ENCODE assay signal across 8 cellular contexts in genomic region chr11:206516-207212, GRCh38. TPM values are rescaled to one million over a fixed set of nuclear protein-coding genes. Genes with fewer than 3 reads are reported as not detected.
A peak's percentile ranks its signal among the peaks of the same experiment; 100 is the strongest.
DNase-seq lines count a peak whose midpoint lies in the region; ATAC-seq and TF ChIP-seq lines count a peak whose summit lies in the region.

No MANE protein-coding gene starts in this region.

- peak; percentile 4 for ATAC-seq in GM19467 (IDR thresholded peaks at IDR 0.05; ENCODE audit: unreplicated experiment)
- ATAC-seq in lower lobe of right lung, result peak; percentile 29 to 42
- peak; percentile 0 for ATAC-seq in upper lobe of right lung
- ATAC-seq in GM21381 (IDR thresholded peaks at IDR 0.05; ENCODE audit: unreplicated experiment), result no peak

- peaks cover 26% of the 10 kb centered on the region for H3K4me1 ChIP-seq in OCI-LY1 (ENCODE audit: insufficient read depth, low read length, severe bottlenecking)
- H3K4me1 ChIP-seq in lower lobe of right lung, result peaks cover 56% of the 10 kb centered on the region
- H3K4me1 ChIP-seq in upper lobe of right lung, result peaks cover 35% of the 10 kb centered on the region

- no peaks in the 10 kb centered on the region for H3K9me2 ChIP-seq in OCI-LY1 (ENCODE audit: low read depth, low read length)

- H3K9me3 ChIP-seq in OCI-LY1 (ENCODE audit: low read length) (no peaks in the 10 kb centered on the region), lower lobe of right lung (no peaks in the 10 kb centered on the region), upper lobe of right lung (no peaks in the 10 kb centered on the region)

- H3K9ac ChIP-seq in OCI-LY1 (ENCODE audit: low read length), result peak overlapping the region; percentile 90

- H3K36me3 ChIP-seq in OCI-LY1 (ENCODE audit: insufficient read depth, low read length) (peaks cover 52% of the 10 kb centered on the region), lower lobe of right lung (peaks cover 58% of the 10 kb centered on the region), upper lobe of right lung (peaks cover 47% of the 10 kb centered on the region)

- TF ChIP-seq CTCF in OCI-LY1 (IDR thresholded peaks at IDR 0.05; ENCODE audit: low read length) (no peak), lower lobe of right lung (IDR thresholded peaks at IDR 0.05) (no peak), upper lobe of right lung (IDR thresholded peaks at IDR 0.05) (no peak)

- H2AFZ ChIP-seq in OCI-LY1 (ENCODE audit: low read length), result no peak overlapping the region

- intact Hi-C loops in lower lobe of right lung (cut with DNase I) (no loop called here), upper lobe of right lung (cut with DNase I) (no loop called here)

- H3K4me3 ChIP-seq in OCI-LY1 (ENCODE audit: low read depth, low read length, poor library complexity, severe bottlenecking), result peak overlapping the region; percentile 70
- H3K4me3 ChIP-seq in lower lobe of right lung, result peak overlapping the region; percentile 74
- peak overlapping the region; percentile 88 for H3K4me3 ChIP-seq in upper lobe of right lung

- no peaks in the 10 kb centered on the region for H4K20me1 ChIP-seq in OCI-LY1 (ENCODE audit: insufficient read depth, low read length)

- H3K79me2 ChIP-seq in OCI-LY1 (ENCODE audit: insufficient read depth, low read length), result no peaks in the 10 kb centered on the region

- no peaks in the 10 kb centered on the region for H3F3A ChIP-seq in OCI-LY1 (ENCODE audit: insufficient read depth, low read length)

- DNase-seq in AML-193 (lab: John Stamatoyannopoulos, UW) (peak; percentile 13 to 17), lower lobe of right lung (peak; percentile 55), upper lobe of right lung (peak; percentile 69), RPMI8226 (no peak)
- DNase-seq in central memory CD4-positive, alpha-beta T cell, result peak; percentile 18

- H3K4me2 ChIP-seq in OCI-LY1 (ENCODE audit: low read length), result peak overlapping the region; percentile 68

- H3K27me3 ChIP-seq in OCI-LY1 (ENCODE audit: insufficient read depth, low read length) (no peaks in the 10 kb centered on the region), lower lobe of right lung (ENCODE audit: low read depth) (no peaks in the 10 kb centered on the region), upper lobe of right lung (no peaks in the 10 kb centered on the region)

- H3K27ac ChIP-seq in OCI-LY1 (ENCODE audit: low read depth, low read length, poor library complexity, severe bottlenecking) (no peak overlapping the region), lower lobe of right lung (peak overlapping the region; percentile 99), upper lobe of right lung (peak overlapping the region; percentile 99)

RNA-seq across cellular contexts. Expression of gene BET1L, which starts 0.5 kb away (rescaled TPM):
- total RNA-seq in lower lobe of right lung (54.2 TPM), upper lobe of right lung (57.9 TPM)

RNA-seq across cellular contexts. Expression of gene RIC8A, which starts 0.8 kb away (rescaled TPM):
- total RNA-seq in lower lobe of right lung, result 103 TPM
- total RNA-seq in upper lobe of right lung, result 91.8 TPM

RNA-seq across cellular contexts. Expression of gene SCGB1C1, which starts 13.8 kb away (rescaled TPM):
- total RNA-seq in lower lobe of right lung (not detected), upper lobe of right lung (not detected)

RNA-seq across cellular contexts. Expression of gene SIRT3, which starts 29.5 kb away (rescaled TPM):
- total RNA-seq in lower lobe of right lung, result 17.6 TPM
- 15.7 TPM for total RNA-seq in upper lobe of right lung

RNA-seq across cellular contexts. Expression of gene PSMD13, which starts 30.1 kb away (rescaled TPM):
- total RNA-seq in lower lobe of right lung (89.5 TPM), upper lobe of right lung (89.9 TPM)
